In the genomic region with DNA sequence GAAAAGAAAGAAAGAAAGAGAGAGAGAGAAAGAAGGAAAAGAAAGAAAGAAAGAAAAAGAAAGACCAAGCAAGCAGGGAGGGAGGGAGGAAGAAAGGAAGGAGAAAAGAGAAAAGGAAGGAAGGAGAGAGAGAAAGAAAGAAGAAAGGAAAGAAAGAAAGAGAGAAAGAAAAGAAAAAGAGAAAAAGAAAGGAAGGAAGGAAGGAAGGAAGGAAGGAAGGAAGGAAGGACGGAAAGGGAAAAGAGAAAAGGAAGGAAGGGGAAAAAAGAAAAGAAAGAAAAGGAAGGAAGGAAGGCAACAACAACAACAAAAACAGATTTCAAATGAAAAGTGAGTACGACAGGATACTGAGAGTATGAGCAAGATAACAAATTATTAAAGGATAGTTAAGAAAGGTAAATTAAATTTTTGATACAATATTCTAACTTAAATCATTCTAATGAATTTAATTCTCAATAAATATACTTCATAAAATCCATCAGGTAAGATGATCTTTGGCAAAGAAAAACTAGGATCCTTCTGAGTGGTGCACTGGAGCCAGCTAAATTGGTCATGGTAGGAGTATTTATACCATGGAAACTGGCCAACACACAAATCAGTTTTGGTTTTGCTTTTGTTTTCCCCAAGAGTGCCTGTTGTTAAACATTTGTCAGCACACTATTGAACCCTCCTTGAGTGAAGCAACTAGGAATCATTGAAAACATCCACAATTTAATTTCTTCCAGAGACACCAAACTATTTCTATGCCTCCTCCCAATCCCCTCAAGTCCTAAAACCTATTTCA, we compare ENCODE assay signal across 1 cellular context.
TF ChIP-seq lines count a peak whose summit lies in the region.

No MANE protein-coding gene starts in this region.

TF ChIP-seq in HCT116, 20 proteins besides CTCF, POLR2A, EP300 and RAD21 (continued from another document):
- TF ChIP-seq, protein P1, sequence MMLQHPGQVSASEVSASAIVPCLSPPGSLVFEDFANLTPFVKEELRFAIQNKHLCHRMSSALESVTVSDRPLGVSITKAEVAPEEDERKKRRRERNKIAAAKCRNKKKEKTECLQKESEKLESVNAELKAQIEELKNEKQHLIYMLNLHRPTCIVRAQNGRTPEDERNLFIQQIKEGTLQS (IDR thresholded peaks at IDR 0.05) = no peak
- TF ChIP-seq JUND (IDR thresholded peaks at IDR 0.05) = no peak
